ENCODE assay signal across 8 cellular contexts in genomic region chr1:21174638-21175323, GRCh38. TPM values are rescaled to one million over a fixed set of nuclear protein-coding genes. Genes with fewer than 3 reads are reported as not detected.
DNase-seq lines count a peak whose midpoint lies in the region; ATAC-seq and TF ChIP-seq lines count a peak whose summit lies in the region.

No MANE protein-coding gene starts in this region.

- peak overlapping the region; percentile 73 for H3K27ac ChIP-seq in Panc1 (ENCODE audit: low read length)
- no peak overlapping the region for H3K27ac ChIP-seq in endodermal cell (ENCODE audit: low read depth, low read length)
- H3K27ac ChIP-seq in neuronal stem cell (replicated peaks; ENCODE audit: low read length), result no peak overlapping the region

- BruUV-seq in Panc1 (replicated peaks; lab: Mats Ljungman, UMichigan), result TSS peak; percentile 79

- 40 to 48% methylated on average over 8 to 12 of the region's 12 CpGs for WGBS in endodermal cell (ENCODE audit: insufficient coverage in 1 of 2, insufficient read length in 1 of 2), 2 experiments
- 100% methylated on average over 2 of the region's 12 CpGs; no CpG with 5 or more reads in 1 of the 2 donors for WGBS in neuronal stem cell (ENCODE audit: extremely low coverage in 2 of 2, insufficient read length in 2 of 2, insufficient replicate concordance in 1 of 2), 2 donors

- peak overlapping the region; percentile 26 for H3K4me2 ChIP-seq in neuronal stem cell (ENCODE audit: insufficient read depth, low read length, poor library complexity, severe bottlenecking)

- no peaks in the 10 kb centered on the region for H3K9me3 Mint-ChIP-seq in endodermal cell

- no peak overlapping the region for H4K91ac ChIP-seq in neuronal stem cell (ENCODE audit: low read depth, low read length, poor library complexity)

- H3K9me3 ChIP-seq in Panc1 (ENCODE audit: control insufficient read depth, insufficient read depth, low read depth, low read length) (no peaks in the 10 kb centered on the region), endodermal cell (ENCODE audit: control insufficient read depth, low read length) (no peaks in the 10 kb centered on the region), neuronal stem cell (replicated peaks in 1 of 2; ENCODE audit: control insufficient read depth in 2 of 2, insufficient read depth in 1 of 2, low read depth in 1 of 2, low read length in 2 of 2) (no peaks in the 10 kb centered on the region)

- no peaks in the 10 kb centered on the region for H3K27me3 Mint-ChIP-seq in endodermal cell (ENCODE audit: insufficient read depth)

- H3K23ac ChIP-seq in neuronal stem cell (ENCODE audit: low read depth, low read length, poor library complexity), result no peak overlapping the region

- POLR2A ChIA-PET in Panc1 (lab: Charles Lee), result interaction anchor here (1.0 kb wide), 1 partner anchor 19 kb away, joined by 4 read pairs; no protein-coding TSS in a partner anchor

- DNase-seq in ELR (ENCODE audit: low read depth) (peak; percentile 74), Panc1 (ENCODE audit: low read depth, low spot score) (no peak), endodermal cell (no peak), neuronal stem cell (ENCODE audit: low spot score) (no peak), posterior cingulate gyrus (no peak), DMS153 treated with DMSO at 0.1 percent for 48 hours (lab: John Stamatoyannopoulos, UW; ENCODE audit: unreplicated experiment) (no peak), NCI-H1694 (lab: John Stamatoyannopoulos, UW) (no peak), NCI-H748 treated with DMSO at 0.1 percent for 48 hours (lab: John Stamatoyannopoulos, UW) (no peak)

- in situ Hi-C loops in Panc1 (cut with HindIII; ENCODE audit: low pct_unique_long_range_greater_than_20kb, low sequenced_read_pairs), result no loop called here

- CTCF ChIA-PET in Panc1 (lab: Charles Lee), result no interaction called here

- H2BK120ac ChIP-seq in neuronal stem cell (ENCODE audit: low read depth, low read length), result no peak overlapping the region

- no peak overlapping the region for H2BK12ac ChIP-seq in neuronal stem cell (ENCODE audit: low read length)

- intact Hi-C loops in Panc1 (cut with micrococcal nuclease; ENCODE audit: unreplicated experiment) (no loop called here), posterior cingulate gyrus (cut with DNase I) (loop anchor here (5.0 to 10.0 kb wide), 2 partner anchors 60 to 387 kb away; partner anchors contain the start of gene HP1BP3)

- peak overlapping the region; percentile 86 for H3K4me3 Mint-ChIP-seq in endodermal cell

- H2BK5ac ChIP-seq in neuronal stem cell (ENCODE audit: low read length), result no peak overlapping the region

- H3K36me3 ChIP-seq in Panc1 (ENCODE audit: control insufficient read depth, insufficient read depth, low read length), result peaks cover 3% of the 10 kb centered on the region; the same call in 1 of the 2 replicates
- H3K36me3 ChIP-seq in endodermal cell (ENCODE audit: control insufficient read depth, insufficient read depth, low read length), result peaks cover 11% of the 10 kb centered on the region
- peaks cover 3 to 41% of the 10 kb centered on the region in 2 donors for H3K36me3 ChIP-seq in neuronal stem cell (replicated peaks in 1 of 2; ENCODE audit: control insufficient read depth in 2 of 2, insufficient read depth in 2 of 2, low read length in 2 of 2)

- H3K4me3 ChIP-seq in Panc1 (ENCODE audit: low read depth in 2 of 2, low read length in 2 of 2), result peak overlapping the region; percentile 93 to 94
- peak overlapping the region; percentile 89 for H3K4me3 ChIP-seq in endodermal cell (ENCODE audit: low read length)
- peak overlapping the region; percentile 28 to 92 for H3K4me3 ChIP-seq in neuronal stem cell (ENCODE audit: low read length in 2 of 2)

- H3K4ac ChIP-seq in neuronal stem cell (ENCODE audit: low read length), result no peak overlapping the region

- H3K36me3 Mint-ChIP-seq in endodermal cell (ENCODE audit: low read depth), result peaks cover 19% of the 10 kb centered on the region

- no peak overlapping the region for H2AFZ ChIP-seq in neuronal stem cell (ENCODE audit: low read length)

- H3K14ac ChIP-seq in neuronal stem cell (ENCODE audit: low read length), result no peak overlapping the region

- H3K27me3 ChIP-seq in Panc1 (ENCODE audit: control insufficient read depth, insufficient read depth, low read length), result no peaks in the 10 kb centered on the region
- no peaks in the 10 kb centered on the region for H3K27me3 ChIP-seq in endodermal cell (ENCODE audit: control insufficient read depth, insufficient read depth, low read length, poor library complexity, severe bottlenecking)
- no peaks in the 10 kb centered on the region for H3K27me3 ChIP-seq in neuronal stem cell (ENCODE audit: control insufficient read depth in 3 of 3, insufficient read depth in 3 of 3, low read depth in 1 of 3, low read length in 3 of 3)

- peaks cover 23% of the 10 kb centered on the region for H3K4me1 Mint-ChIP-seq in endodermal cell

- H3K18ac ChIP-seq in neuronal stem cell (ENCODE audit: low read length), result no peak overlapping the region

- H3K27ac Mint-ChIP-seq in endodermal cell, result peak overlapping the region; percentile 44

- H2AK5ac ChIP-seq in neuronal stem cell (ENCODE audit: low read depth, low read length), result no peak overlapping the region

- no peak overlapping the region for H2BK15ac ChIP-seq in neuronal stem cell (ENCODE audit: low read length)

- no peak overlapping the region for H4K8ac ChIP-seq in neuronal stem cell (ENCODE audit: low read depth, low read length)

- H3K9ac ChIP-seq in endodermal cell (ENCODE audit: extremely low read depth, low read length, poor library complexity, severe bottlenecking) (peak overlapping the region; percentile 86), neuronal stem cell (ENCODE audit: low read depth, low read length, poor library complexity) (no peak overlapping the region)

- no peak for ATAC-seq in Panc1

- H3K4me1 ChIP-seq in Panc1 (ENCODE audit: control insufficient read depth, insufficient read depth, low read length) (peaks cover 17% of the 10 kb centered on the region; the same call in 1 of the 2 replicates), endodermal cell (ENCODE audit: control insufficient read depth, insufficient read depth, low read length) (no peaks in the 10 kb centered on the region), neuronal stem cell (ENCODE audit: control insufficient read depth in 2 of 2, insufficient read depth in 1 of 2, low read depth in 1 of 2, low read length in 2 of 2) (peaks cover 6 to 8% of the 10 kb centered on the region in 2 donors)

- H3K79me1 ChIP-seq in neuronal stem cell (ENCODE audit: low read depth, low read length), result no peaks in the 10 kb centered on the region

- TF ChIP-seq CTCF in Panc1 (IDR thresholded peaks at IDR 0.05) (no peak), endodermal cell (conservative IDR thresholded peaks at IDR 0.05) (no peak)

RNA-seq across cellular contexts. Expression of gene EIF4G3, which starts 1.9 kb away (rescaled TPM):
- 78.6 TPM for total RNA-seq in Panc1 (2021; ENCODE audit: unreplicated experiment)
- polyA plus RNA-seq in Panc1 (2012; ENCODE audit: insufficient read length), result 43.8 TPM
- total RNA-seq in endodermal cell, result 100 to 1,000 TPM; 101 to 103 TPM
- 83.5 TPM for polyA plus RNA-seq in endodermal cell (2013, experiment 1 of 2)
- 80.6 TPM for polyA plus RNA-seq in endodermal cell (2013, experiment 2 of 2)
- 62.4 TPM for polyA plus RNA-seq in neuronal stem cell (2013, experiment 1 of 2)
- polyA plus RNA-seq in neuronal stem cell (2013, experiment 2 of 2), result 62.6 TPM
